8 cellular contexts compared by ENCODE assay signal in genomic region chr16:88700636-88701482, GRCh38. TPM values are rescaled to one million over a fixed set of nuclear protein-coding genes. Genes with fewer than 3 reads are reported as not detected.
DNase-seq lines count a peak whose midpoint lies in the region; ATAC-seq lines count a peak whose summit lies in the region.

No MANE protein-coding gene starts in this region.

- no peaks in the 10 kb centered on the region for H3K9me3 Mint-ChIP-seq in T-helper 2 cell treated with Interferon-gamma antibody and Interleukin-4, amounts not matched to agents 5 μg/mL and 100 μg/mL, for 36 hours

- H3K27me3 Mint-ChIP-seq in T-helper 2 cell treated with Interferon-gamma antibody and Interleukin-4, amounts not matched to agents 5 μg/mL and 100 μg/mL, for 36 hours (ENCODE audit: low read depth) = no peaks in the 10 kb centered on the region

- H3K4me1 Mint-ChIP-seq in T-helper 2 cell treated with Interferon-gamma antibody and Interleukin-4, amounts not matched to agents 5 μg/mL and 100 μg/mL, for 36 hours (ENCODE audit: low read depth) = peaks cover 40% of the 10 kb centered on the region

- peaks cover 49% of the 10 kb centered on the region for H3K36me3 Mint-ChIP-seq in T-helper 2 cell treated with Interferon-gamma antibody and Interleukin-4, amounts not matched to agents 5 μg/mL and 100 μg/mL, for 36 hours (ENCODE audit: low read depth)

- H3K4me3 Mint-ChIP-seq in T-helper 2 cell treated with Interferon-gamma antibody and Interleukin-4, amounts not matched to agents 5 μg/mL and 100 μg/mL, for 36 hours = peak overlapping the region; percentile 85

- intact Hi-C loops in left colon (cut with DNase I, micrococcal nuclease) = no loop called here

- DNase-seq in T-helper 2 cell treated with Interferon-gamma antibody and Interleukin-4, amounts not matched to agents 5 μg/mL and 100 μg/mL, for 36 hours (ENCODE audit: low spot score) = peak; percentile 95
- peak in 40 of 56 donors; percentile 3 to 72 (median 44) for DNase-seq in amygdala (lab: John Stamatoyannopoulos, UW)
- peak; percentile 90 for DNase-seq in left colon
- peak; percentile 82 to 95 (median 92) for DNase-seq in stimulated activated CD4-positive, alpha-beta T cell treated with anti-CD3 and anti-CD28 coated beads, TNF-alpha, amount 100 ng/mL, for 24 hours (ENCODE audit: low read depth in 3 of 3)
- DNase-seq in NCI-H526 (lab: John Stamatoyannopoulos, UW) = no peak
- no peak for DNase-seq in NCI-H187 (lab: John Stamatoyannopoulos, UW)

- ATAC-seq in GM19025 (IDR thresholded peaks at IDR 0.05; ENCODE audit: low read depth, unreplicated experiment) (peak; percentile 66), HG03196 (IDR thresholded peaks at IDR 0.05; ENCODE audit: unreplicated experiment) (peak; percentile 47), left colon (peak; percentile 51)

- H3K27ac Mint-ChIP-seq in T-helper 2 cell treated with Interferon-gamma antibody and Interleukin-4, amounts not matched to agents 5 μg/mL and 100 μg/mL, for 36 hours = peak overlapping the region; percentile 77

RNA-seq across cellular contexts. Expression of gene RNF166, which starts 5.3 kb away (rescaled TPM):
- total RNA-seq in left colon = 10 to 100 TPM; 11.4 to 12.0 TPM

RNA-seq across cellular contexts. Expression of gene CTU2, which starts 5.4 kb away (rescaled TPM):
- total RNA-seq in left colon = 10 to 100 TPM in 1 of 2 donors, 1 to 10 TPM in 1; 9.8 to 15.0 TPM

RNA-seq across cellular contexts. Expression of gene SNAI3, which starts 14.6 kb away (rescaled TPM):
- total RNA-seq in left colon = under 1 TPM; 0.15 to 0.92 TPM

RNA-seq across cellular contexts. Expression of gene MVD, which starts 38.0 kb away (rescaled TPM):
- total RNA-seq in left colon = 100 to 1,000 TPM in 1 of 2 donors, 10 to 100 TPM in 1; 74.3 to 191 TPM

RNA-seq across cellular contexts. Expression of gene CYBA, which starts 50.0 kb away (rescaled TPM):
- total RNA-seq in left colon = 100 to 1,000 TPM; 277 to 382 TPM

Comparison
In these comparisons a context has a peak if more than half of its experiments do, and no peak if none do; other contexts are left out.
1. DNase-seq: peak in T-helper 2 cell treated with Interferon-gamma antibody and Interleukin-4, amounts not matched to agents 5 μg/mL and 100 μg/mL, for 36 hours (single experiment), amygdala (40 of 56), left colon (2 of 2) and stimulated activated CD4-positive, alpha-beta T cell treated with anti-CD3 and anti-CD28 coated beads, TNF-alpha, amount 100 ng/mL, for 24 hours (3 of 3); none in NCI-H526 (0 of 2) and NCI-H187 (0 of 2).
2. Peak in every context shown above with its lines, with median percentiles within 50 percentile points of each other: ATAC-seq.